ENCODE assay signal across 8 cellular contexts in the genomic region with DNA sequence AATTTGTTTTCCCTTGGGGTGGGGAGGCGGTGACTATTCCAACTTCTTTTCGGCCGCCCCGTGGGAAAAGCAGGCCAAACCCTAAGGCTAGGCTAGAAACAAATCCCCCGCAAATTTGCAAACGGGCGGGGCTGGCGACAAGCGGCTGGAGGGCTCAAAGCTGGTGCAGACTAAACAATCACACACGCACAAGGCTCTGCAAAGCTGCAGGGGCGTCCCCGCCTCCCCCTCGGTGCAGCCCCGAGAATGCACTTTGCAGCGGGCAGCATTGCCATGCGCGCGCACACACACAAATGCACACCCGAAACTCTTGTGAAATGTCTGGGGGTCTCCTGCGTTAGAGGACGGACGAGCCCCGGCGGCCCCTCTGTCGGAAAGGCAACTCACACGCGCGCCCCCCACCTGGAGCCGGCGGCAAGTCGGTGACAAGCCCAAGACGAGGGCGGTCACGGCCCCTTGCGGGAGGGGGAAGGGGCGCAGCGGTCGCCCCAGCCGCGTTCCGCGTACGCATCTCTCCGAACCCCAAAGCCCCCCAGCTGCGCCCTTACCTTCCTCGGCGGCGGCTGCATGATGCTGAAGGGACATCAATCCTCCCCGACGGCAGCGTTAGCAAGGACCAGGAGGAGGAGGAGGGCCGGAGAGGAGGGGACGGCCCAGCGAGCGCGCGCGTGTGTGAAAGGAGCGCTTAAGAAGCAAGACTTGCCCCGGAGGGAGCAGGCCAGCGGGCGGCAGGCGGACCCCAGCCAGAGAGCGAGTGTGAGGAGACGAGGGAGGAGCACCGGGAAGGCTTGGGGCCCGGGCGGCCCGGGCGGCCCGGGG. TPM values are rescaled to one million over a fixed set of nuclear protein-coding genes. Genes with fewer than 3 reads are reported as not detected.
DNase-seq lines count a peak whose midpoint lies in the region; ATAC-seq, FAIRE-seq and TF ChIP-seq lines count a peak whose summit lies in the region.

No MANE protein-coding gene starts in this region.

- no peak for TF ChIP-seq CTCF in body of pancreas (IDR thresholded peaks at IDR 0.05)

- TF ChIP-seq POLR2A in body of pancreas (IDR thresholded peaks at IDR 0.05), result peak; percentile 21 to 57 (median 51)

- peaks cover 41% of the 10 kb centered on the region for H3K4me1 ChIP-seq in body of pancreas
- H3K4me1 ChIP-seq in iPS-18a (ENCODE audit: control insufficient read depth, low read depth, low read length), result peaks cover 19% of the 10 kb centered on the region
- H3K4me1 ChIP-seq in skeletal muscle tissue (ENCODE audit: control insufficient read depth in 3 of 3, insufficient read depth in 3 of 3, low read length in 3 of 3), result peaks cover 18 to 38% (median 21%) of the 10 kb centered on the region in 3 donors

- peak overlapping the region; percentile 100 for H3K4me3 Mint-ChIP-seq in T-helper 1 cell treated with Interleukin-12 subunit alpha and Interleukin-12 subunit beta and Interleukin-4 antibody, amounts not matched to agents 30 μg/mL and 1 μg/mL, for 36 hours

- H3K4me1 Mint-ChIP-seq in T-helper 1 cell treated with Interleukin-12 subunit alpha and Interleukin-12 subunit beta and Interleukin-4 antibody, amounts not matched to agents 30 μg/mL and 1 μg/mL, for 36 hours (ENCODE audit: low read depth), result peaks cover 37% of the 10 kb centered on the region

- H3K9me3 Mint-ChIP-seq in T-helper 1 cell treated with Interleukin-12 subunit alpha and Interleukin-12 subunit beta and Interleukin-4 antibody, amounts not matched to agents 30 μg/mL and 1 μg/mL, for 36 hours, result no peaks in the 10 kb centered on the region

- H3K9me3 ChIP-seq in body of pancreas, result no peaks in the 10 kb centered on the region
- H3K9me3 ChIP-seq in iPS-18a (ENCODE audit: control insufficient read depth, low read depth, low read length), result no peaks in the 10 kb centered on the region
- H3K9me3 ChIP-seq in skeletal muscle tissue (ENCODE audit: control insufficient read depth in 3 of 3, low read length in 3 of 3), result no peaks in the 10 kb centered on the region

- H3K27me3 Mint-ChIP-seq in T-helper 1 cell treated with Interleukin-12 subunit alpha and Interleukin-12 subunit beta and Interleukin-4 antibody, amounts not matched to agents 30 μg/mL and 1 μg/mL, for 36 hours (ENCODE audit: low read depth), result no peaks in the 10 kb centered on the region

- 1 to 2% methylated on average over 12 to 58 of the region's 71 CpGs for WGBS in body of pancreas, 2 donors

- H3K36me3 Mint-ChIP-seq in T-helper 1 cell treated with Interleukin-12 subunit alpha and Interleukin-12 subunit beta and Interleukin-4 antibody, amounts not matched to agents 30 μg/mL and 1 μg/mL, for 36 hours (ENCODE audit: low read depth), result peaks cover 26% of the 10 kb centered on the region

- H3K36me3 ChIP-seq in body of pancreas (replicated peaks in 1 of 2; ENCODE audit: insufficient read depth in 1 of 2, low read depth in 2 of 2), result no peaks in the 10 kb centered on the region
- H3K36me3 ChIP-seq in iPS-18a (ENCODE audit: control insufficient read depth, low read depth, low read length), result no peaks in the 10 kb centered on the region
- H3K36me3 ChIP-seq in skeletal muscle tissue (ENCODE audit: control insufficient read depth in 3 of 3, insufficient read depth in 3 of 3, low read length in 3 of 3), result peaks cover 0 to 5% (median 0%) of the 10 kb centered on the region in 3 donors

- peak overlapping the region; percentile 74 to 86 for H3K4me3 ChIP-seq in body of pancreas
- peak overlapping the region; percentile 83 for H3K4me3 ChIP-seq in iPS-18a (ENCODE audit: low read length)
- peak overlapping the region; percentile 84 to 90 (median 88) for H3K4me3 ChIP-seq in skeletal muscle tissue (ENCODE audit: low read length in 3 of 3)

- peak; percentile 67 for DNase-seq in DMS53 treated with DMSO at 0.1 percent for 48 hours (lab: John Stamatoyannopoulos, UW; ENCODE audit: unreplicated experiment)
- peak; percentile 78 for DNase-seq in KBM-7
- DNase-seq in body of pancreas, result peak; percentile 64 to 74 (median 70)
- DNase-seq in urothelium cell line (ENCODE audit: low spot score), result no peak

- in situ Hi-C loops in KBM-7 (cut with MboI; ENCODE audit: low pct_unique_long_range_greater_than_20kb, low sequenced_read_pairs), result no loop called here

- peak overlapping the region; percentile 95 for H3K27ac Mint-ChIP-seq in T-helper 1 cell treated with Interleukin-12 subunit alpha and Interleukin-12 subunit beta and Interleukin-4 antibody, amounts not matched to agents 30 μg/mL and 1 μg/mL, for 36 hours

- H3K27me3 ChIP-seq in body of pancreas (no peaks in the 10 kb centered on the region), iPS-18a (ENCODE audit: control insufficient read depth, insufficient read depth, low read length) (peaks cover 27% of the 10 kb centered on the region), skeletal muscle tissue (ENCODE audit: control insufficient read depth in 3 of 3, insufficient read depth in 3 of 3, low read length in 3 of 3) (no peaks in the 10 kb centered on the region)

- no peak for FAIRE-seq in urothelium cell line (lab: Jason Lieb, UNC)

- peak; percentile 23 for ATAC-seq in GM21447 (IDR thresholded peaks at IDR 0.05; ENCODE audit: unreplicated experiment)
- peak; percentile 39 for ATAC-seq in body of pancreas

- peak overlapping the region; percentile 82 to 97 (median 95) for H3K27ac ChIP-seq in body of pancreas
- no peak overlapping the region for H3K27ac ChIP-seq in iPS-18a (ENCODE audit: low read length)
- H3K27ac ChIP-seq in skeletal muscle tissue (ENCODE audit: low read depth, low read length), result peak overlapping the region; percentile 94

- intact Hi-C loops in body of pancreas (cut with DNase I), result no loop called here

- H3K9ac ChIP-seq in iPS-18a (ENCODE audit: low read length) (peak overlapping the region; percentile 48), skeletal muscle tissue (ENCODE audit: low read depth in 1 of 3, low read length in 3 of 3) (peak overlapping the region; percentile 85 to 94 (median 85))

RNA-seq across cellular contexts. Expression of gene FCHSD2, which starts 0.6 kb away (rescaled TPM):
- total RNA-seq in body of pancreas (1 to 10 TPM; 7.3 to 8.0 TPM), skeletal muscle tissue (19.8 TPM)
